Comparison of ENCODE assay signal across 8 cellular contexts in genomic region chr17:19648475-19649406, GRCh38. TPM values are rescaled to one million over a fixed set of nuclear protein-coding genes. Genes with fewer than 3 reads are reported as not detected.
A peak's percentile ranks its signal among the peaks of the same experiment; 100 is the strongest.
DNase-seq lines count a peak whose midpoint lies in the region; ATAC-seq and TF ChIP-seq lines count a peak whose summit lies in the region.

ALDH3A2 (plus strand) TSS chr17:19648751; CDS start chr17:19648972, 221 bp downstream.

- H3K27me3 ChIP-seq in PC-9 (ENCODE audit: insufficient read depth, low read depth), result no peaks in the 10 kb centered on the region

- H3K9me3 Mint-ChIP-seq in IgD-negative memory B cell, result no peaks in the 10 kb centered on the region

- ATAC-seq in GM21576 (IDR thresholded peaks at IDR 0.05; ENCODE audit: unreplicated experiment) (peak; percentile 91), mucosa of descending colon (peak; percentile 96)

- H3K9me2 ChIP-seq in PC-9 (ENCODE audit: insufficient read depth), result no peaks in the 10 kb centered on the region

- peaks cover 83% of the 10 kb centered on the region for H3K79me2 ChIP-seq in PC-9 (ENCODE audit: low read depth)

- POLR2A ChIA-PET in PC-9 (lab: Charles Lee; ENCODE audit: unreplicated experiment), result interaction anchor here (0.6 to 1.8 kb wide), 15 partner anchors 10 to 1691 kb away, joined by 3 to 12 read pairs (median 5); partner anchors contain the start of genes ALDH3A1, MAPK7 and SLC47A2

- H3K4me1 ChIP-seq in PC-9 (replicated peaks; ENCODE audit: insufficient read depth) (peaks cover 67% of the 10 kb centered on the region), mucosa of descending colon (ENCODE audit: low read depth) (peaks cover 35% of the 10 kb centered on the region)

- BruUV-seq in PC-9 (replicated peaks; lab: Mats Ljungman, UMichigan), result no TSS peak

- H3K4me1 Mint-ChIP-seq in IgD-negative memory B cell, result peaks cover 21 to 27% (median 21%) of the 10 kb centered on the region in 3 donors

- CTCF ChIA-PET in PC-9 (lab: Charles Lee), result interaction anchor here (0.6 to 2.3 kb wide), 9 partner anchors 40 to 286 kb away, joined by 3 to 8 read pairs (median 4); partner anchors contain the start of genes ALDH3A1 and B9D1

- intact Hi-C loops in PC-9 (cut with micrococcal nuclease; ENCODE audit: unreplicated experiment) (loop anchor here (1.0 kb wide), 2 partner anchors 105 to 134 kb away; no protein-coding TSS in a partner anchor), mucosa of descending colon (cut with DNase I, micrococcal nuclease) (loop anchor here in 1 of 2 donors (5.0 kb wide), 1 partner anchor 136 kb away; no protein-coding TSS in a partner anchor)

- H4K20me1 ChIP-seq in PC-9 (ENCODE audit: insufficient read depth), result 0 out of 2 replicates have a peak, but pooled peaks cover 8% of the 10 kb centered on the region

- peak within 1 kb of the TSS; percentile 96 for H3K27ac ChIP-seq in PC-9

- peak within 1 kb of the TSS; percentile 89 to 99 (median 96) for H3K4me3 Mint-ChIP-seq in IgD-negative memory B cell

- peaks cover 57% of the 10 kb centered on the region for H3F3A ChIP-seq in PC-9 (ENCODE audit: insufficient read depth, low read depth)

- H2AFZ ChIP-seq in PC-9, result peak within 1 kb of the TSS; percentile 88

- H3K27me3 Mint-ChIP-seq in IgD-negative memory B cell, result no peaks in the 10 kb centered on the region

- H3K4me2 ChIP-seq in PC-9, result peak within 1 kb of the TSS; percentile 90

- H3K36me3 Mint-ChIP-seq in IgD-negative memory B cell, result peaks cover 2% of the 10 kb centered on the region

- H3K9me3 ChIP-seq in PC-9 (ENCODE audit: insufficient read depth, low read depth), result no peaks in the 10 kb centered on the region
- no peaks in the 10 kb centered on the region for H3K9me3 ChIP-seq in mucosa of descending colon

- TF ChIP-seq CTCF in PC-9 (conservative IDR thresholded peaks at IDR 0.05) (no peak; the same call in 1 of the 2 replicates), epithelial cell of esophagus (IDR thresholded peaks at IDR 0.05; ENCODE audit: insufficient read depth, low read depth, low read length, missing control alignments) (no peak), mucosa of descending colon (IDR thresholded peaks at IDR 0.05) (no peak)

- H3K4me3 ChIP-seq in PC-9 (peak within 1 kb of the TSS; percentile 92), epithelial cell of esophagus (ENCODE audit: low read length) (peak within 1 kb of the TSS; percentile 89), mucosa of descending colon (peak within 1 kb of the TSS; percentile 39)

- DNase-seq in DMS53 (lab: John Stamatoyannopoulos, UW) (peak; percentile 96), PC-9 (peak; percentile 93 to 99), activated T-cell treated with anti-CD3 and anti-CD28 coated beads for 48 hours (ENCODE audit: low read depth) (peak; percentile 93), epithelial cell of esophagus (ENCODE audit: low read depth) (peak; percentile 95), mucosa of descending colon (peak; percentile 97 to 99 (median 98))
- peak; percentile 94 for DNase-seq in stimulated activated CD8-positive, alpha-beta memory T cell treated with anti-CD3 and anti-CD28 coated beads, Interleukin-4, amount 100 ng/mL, for 24 hours (ENCODE audit: low read depth)

- peak within 1 kb of the TSS; percentile 79 to 89 (median 86) for H3K27ac Mint-ChIP-seq in IgD-negative memory B cell

- H3K36me3 ChIP-seq in PC-9 (ENCODE audit: low read depth) (peaks cover 24% of the 10 kb centered on the region), mucosa of descending colon (ENCODE audit: low read depth) (no peaks in the 10 kb centered on the region)

RNA-seq across cellular contexts. Expression of gene ALDH3A2, which starts in this region (rescaled TPM):
- 21.8 TPM for polyA plus RNA-seq in IgD-negative memory B cell
- total RNA-seq in PC-9 (2021) (271 and 290 TPM in 2 replicates), mucosa of descending colon (100 to 1,000 TPM in 1 of 3 donors, 10 to 100 TPM in 2; 93.8 to 129 (median 98.1) TPM)

Comparison
In these comparisons a context has a peak if more than half of its experiments do, and no peak if none do; other contexts are left out.
1. Peak in every context shown above with its lines: DNase-seq, ATAC-seq, H3K4me3 ChIP-seq and H3K27ac ChIP-seq.
2. H3K4me3 ChIP-seq: peak in every context shown above with its lines; median percentile 92 in PC-9; 89 in epithelial cell of esophagus; 39 in mucosa of descending colon.